In genomic region chr19:30664358-30665058, GRCh38 we compare ENCODE assay signal across 8 cellular contexts.
DNase-seq lines count a peak whose midpoint lies in the region; ATAC-seq and TF ChIP-seq lines count a peak whose summit lies in the region.

No MANE protein-coding gene starts in this region.

- no peak overlapping the region for H3K4me3 Mint-ChIP-seq in nephron progenitor cell

- DNase-seq in Daoy (ENCODE audit: low read depth) (peak; percentile 30), NCI-H82 treated with DMSO at 0.1 percent for 48 hours (lab: John Stamatoyannopoulos, UW; ENCODE audit: unreplicated experiment) (peak; percentile 66), epithelial cell of proximal tubule (ENCODE audit: low read depth) (no peak), nephron progenitor cell (no peak), NCI-H1694 treated with DMSO at 0.1 percent for 48 hours (lab: John Stamatoyannopoulos, UW) (no peak), MV-4-11 (lab: John Stamatoyannopoulos, UW) (no peak)

- no peak for ATAC-seq in HG02973 (IDR thresholded peaks at IDR 0.05; ENCODE audit: unreplicated experiment)
- ATAC-seq in GM18861 (IDR thresholded peaks at IDR 0.05; ENCODE audit: unreplicated experiment) = no peak

- peak; percentile 56 for TF ChIP-seq CTCF in epithelial cell of proximal tubule (conservative IDR thresholded peaks at IDR 0.05; ENCODE audit: low read depth, low read length)
- TF ChIP-seq CTCF in nephron progenitor cell (IDR thresholded peaks at IDR 0.05) = peak; percentile 52

- H3K9me3 Mint-ChIP-seq in nephron progenitor cell = no peaks in the 10 kb centered on the region

- no peak overlapping the region for H3K4me3 ChIP-seq in epithelial cell of proximal tubule (ENCODE audit: low read depth, low read length)

- no peaks in the 10 kb centered on the region for H3K36me3 Mint-ChIP-seq in nephron progenitor cell (ENCODE audit: low read depth)

- no peak overlapping the region for H3K27ac Mint-ChIP-seq in nephron progenitor cell

- H3K4me1 Mint-ChIP-seq in nephron progenitor cell = peaks cover 38% of the 10 kb centered on the region

- peaks cover 11% of the 10 kb centered on the region for H3K27me3 Mint-ChIP-seq in nephron progenitor cell (ENCODE audit: low read depth, poor library complexity)

Comparison
In these comparisons a context has a peak if more than half of its experiments do, and no peak if none do; other contexts are left out.
1. DNase-seq: peak in Daoy (single experiment) and NCI-H82 treated with DMSO at 0.1 percent for 48 hours (single experiment); none in epithelial cell of proximal tubule (single experiment), nephron progenitor cell (single experiment), NCI-H1694 treated with DMSO at 0.1 percent for 48 hours (single experiment) and MV-4-11 (single experiment).